Comparison of ENCODE assay signal across 1 cellular context in genomic region chr1:84930329-84930728, GRCh38.
TF ChIP-seq lines count a peak whose summit lies in the region.

No MANE protein-coding gene starts in this region.

TF ChIP-seq in WTC11, 78 proteins besides CTCF, POLR2A, EP300 and RAD21 (continued from another document):
- TF ChIP-seq PRDM15 (CRISPR knock-in tag; IDR thresholded peaks at IDR 0.05) (no peak), NFATC4 (CRISPR knock-in tag; IDR thresholded peaks at IDR 0.05) (no peak), EMX1 (CRISPR knock-in tag; IDR thresholded peaks at IDR 0.05) (no peak), ZNF219 (CRISPR knock-in tag; IDR thresholded peaks at IDR 0.05; ENCODE audit: borderline replicate concordance) (no peak), PREB (CRISPR knock-in tag; IDR thresholded peaks at IDR 0.05; ENCODE audit: borderline replicate concordance) (no peak), MAX (CRISPR knock-in tag; IDR thresholded peaks at IDR 0.05) (no peak), FOXJ3 (CRISPR knock-in tag; IDR thresholded peaks at IDR 0.05; ENCODE audit: borderline replicate concordance) (no peak)
